In the genomic region with DNA sequence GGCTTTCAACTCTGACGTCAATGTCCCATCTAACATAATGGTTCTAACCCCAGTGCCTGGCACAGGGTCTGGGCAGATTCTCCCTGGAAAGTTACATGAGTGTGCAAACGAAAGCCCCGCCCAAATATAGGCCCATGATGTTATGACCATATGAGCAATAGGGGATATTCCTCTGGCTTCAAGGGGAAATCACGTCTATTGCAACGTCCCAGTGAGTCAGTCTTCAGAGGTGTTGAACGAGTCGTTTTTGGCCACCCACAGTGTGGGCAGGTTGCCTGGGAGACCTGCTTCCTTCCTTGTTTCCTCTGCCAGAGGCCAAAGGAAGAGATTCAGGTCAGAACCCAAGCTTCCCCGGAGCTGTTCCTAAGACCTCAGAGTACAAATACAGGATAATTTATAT, we compare ENCODE assay signal across 10 cellular contexts. TPM values are rescaled to one million over a fixed set of nuclear protein-coding genes. Genes with fewer than 3 reads are reported as not detected.
A peak's percentile ranks its signal among the peaks of the same experiment; 100 is the strongest.
DNase-seq lines count a peak whose midpoint lies in the region; ATAC-seq and TF ChIP-seq lines count a peak whose summit lies in the region.
"Had no signal": no experiment of that assay in that cellular context is flagged by ENCODE, and none has a peak within 500 bp of the region (broad histone marks: within the 10 kb centered on the region; RNA-seq: fewer than 3 reads in every experiment).

No MANE protein-coding gene starts in this region.

- H3K4me1 Mint-ChIP-seq in activated T-helper 17 cell treated with anti-CD3 and anti-CD28 coated beads, Interleukin-2, amount 50 U/mL, for 72 hours = peaks cover 55% of the 10 kb centered on the region
- H3K4me1 Mint-ChIP-seq in nephron progenitor cell = peaks cover 13% of the 10 kb centered on the region

- peak overlapping the region; percentile 84 for H3K4me3 Mint-ChIP-seq in activated T-helper 17 cell treated with anti-CD3 and anti-CD28 coated beads, Interleukin-2, amount 50 U/mL, for 72 hours
- no peak overlapping the region for H3K4me3 Mint-ChIP-seq in nephron progenitor cell

- no peaks in the 10 kb centered on the region for H3K27me3 Mint-ChIP-seq in activated T-helper 17 cell treated with anti-CD3 and anti-CD28 coated beads, Interleukin-2, amount 50 U/mL, for 72 hours
- peaks cover 27% of the 10 kb centered on the region for H3K27me3 Mint-ChIP-seq in nephron progenitor cell (ENCODE audit: low read depth, poor library complexity)

- H3K27ac Mint-ChIP-seq in activated T-helper 17 cell treated with anti-CD3 and anti-CD28 coated beads, Interleukin-2, amount 50 U/mL, for 72 hours = peak overlapping the region; percentile 99
- H3K27ac Mint-ChIP-seq in nephron progenitor cell = no peak overlapping the region

- peaks cover 14% of the 10 kb centered on the region for H3K9me3 Mint-ChIP-seq in activated T-helper 17 cell treated with anti-CD3 and anti-CD28 coated beads, Interleukin-2, amount 50 U/mL, for 72 hours
- peaks cover 46% of the 10 kb centered on the region for H3K9me3 Mint-ChIP-seq in nephron progenitor cell

- peaks cover 68% of the 10 kb centered on the region for H3K36me3 Mint-ChIP-seq in activated T-helper 17 cell treated with anti-CD3 and anti-CD28 coated beads, Interleukin-2, amount 50 U/mL, for 72 hours (ENCODE audit: low read depth)
- no peaks in the 10 kb centered on the region for H3K36me3 Mint-ChIP-seq in nephron progenitor cell (ENCODE audit: low read depth)

- DNase-seq in MV-4-11 (lab: John Stamatoyannopoulos, UW) = peak; percentile 76
- DNase-seq in stimulated activated CD4-positive, alpha-beta T cell treated with anti-CD3 and anti-CD28 coated beads, Interleukin-2, amount 100 ng/mL, for 4 hours (ENCODE audit: low read depth) = peak; percentile 62
- DNase-seq in nephron progenitor cell = no peak
- DNase-seq in DMS53 (lab: John Stamatoyannopoulos, UW) = no peak
- DNase-seq in hypothalamus (lab: John Stamatoyannopoulos, UW) = no peak
- DNase-seq: left colon, NCI-H1092 had no signal

- peak; percentile 39 for ATAC-seq in GM18520 (IDR thresholded peaks at IDR 0.05; ENCODE audit: unreplicated experiment)
- ATAC-seq in activated T-helper 17 cell treated with anti-CD3 and anti-CD28 coated beads, Interleukin-2, amount 50 U/mL, for 72 hours (replicated peaks) = peak; percentile 85
- ATAC-seq in GM21528 (IDR thresholded peaks at IDR 0.05; ENCODE audit: low FRiP score, unreplicated experiment) = no peak
- ATAC-seq: left colon had no signal

- no peak for TF ChIP-seq CTCF in nephron progenitor cell (IDR thresholded peaks at IDR 0.05)

RNA-seq across cellular contexts. Expression of a gene that starts 30.3 kb away (rescaled TPM):
- 10 to 100 TPM; 47.2 to 78.6 TPM for total RNA-seq in activated T-helper 17 cell treated with anti-CD3 and anti-CD28 coated beads, Interleukin-2, amount 50 U/mL, for 72 hours

Comparison
In these comparisons a context has a peak if more than half of its experiments do, and no peak if none do; other contexts are left out.
1. DNase-seq: peak in MV-4-11 (single experiment) and stimulated activated CD4-positive, alpha-beta T cell treated with anti-CD3 and anti-CD28 coated beads, Interleukin-2, amount 100 ng/mL, for 4 hours (single experiment); none in nephron progenitor cell (single experiment), DMS53 (single experiment) and hypothalamus (0 of 51).